1 cellular context compared by ENCODE assay signal in genomic region chr17:31136319-31136718, GRCh38.
TF ChIP-seq lines count a peak whose summit lies in the region.

No MANE protein-coding gene starts in this region.

TF ChIP-seq in SK-N-SH treated with all-trans-retinoic acid at 6 μM for 48 hours, 23 proteins besides CTCF, POLR2A, EP300 and RAD21 (continued from another document):
- TF ChIP-seq ZNF565 (CRISPR knock-in tag; conservative IDR thresholded peaks at IDR 0.05; ENCODE audit: low read depth) (no peak), ESRRG (CRISPR knock-in tag; IDR thresholded peaks at IDR 0.05) (no peak)
